In the genomic region with DNA sequence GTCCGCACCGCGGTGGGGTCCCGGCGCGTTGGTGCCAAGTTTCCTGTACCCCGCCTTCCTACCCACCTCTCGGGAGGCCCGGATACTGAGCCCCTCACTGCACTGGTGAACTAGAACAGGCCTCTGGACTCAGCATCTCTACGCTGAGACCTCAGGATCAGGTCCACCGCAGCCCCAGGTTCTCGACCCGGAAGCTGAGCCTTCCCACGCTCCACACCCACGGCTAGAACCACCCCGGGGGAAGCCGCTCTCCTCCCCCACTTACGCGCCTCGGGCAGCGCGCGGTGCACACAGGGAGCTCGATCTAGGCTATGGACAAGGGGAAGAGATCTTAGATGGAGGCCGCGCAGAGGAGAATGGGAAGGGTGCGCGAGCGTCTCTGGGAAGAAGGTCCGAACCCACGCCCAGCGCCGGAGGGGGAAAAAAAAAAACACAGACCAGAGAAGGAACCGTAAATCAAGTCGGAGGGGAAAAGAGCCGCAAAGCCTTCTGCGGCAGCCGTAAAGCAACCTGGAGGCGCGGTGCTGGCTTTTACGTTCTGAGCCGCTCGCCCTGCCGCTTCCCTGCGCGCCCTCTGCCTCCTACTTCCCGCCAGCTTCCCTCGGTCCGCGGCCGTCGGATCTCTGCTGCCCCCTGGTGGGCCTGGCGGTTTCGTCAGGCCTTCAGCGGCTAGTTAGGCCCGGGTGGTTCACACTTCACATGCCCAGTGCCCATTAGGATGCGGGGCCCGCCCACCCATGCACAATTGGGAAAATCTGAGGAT, we compare ENCODE assay signal across 8 cellular contexts. TPM values are rescaled to one million over a fixed set of nuclear protein-coding genes. Genes with fewer than 3 reads are reported as not detected.
DNase-seq lines count a peak whose midpoint lies in the region; ATAC-seq and TF ChIP-seq lines count a peak whose summit lies in the region.

A gene (minus strand): TSS at position 358 of the 763 bp plus-strand sequence. CDS start 16,636 bp downstream, outside the sequence.

- H3K4me3 Mint-ChIP-seq in CD14-positive monocyte, result peak within 1 kb of the TSS; percentile 95 to 98

- under 1% methylated on average over 58 of the region's 58 CpGs for WGBS in liver

- peak; percentile 93 to 94 for TF ChIP-seq RAD21 in liver (IDR thresholded peaks at IDR 0.05)

- peak within 1 kb of the TSS; percentile 89 to 98 (median 94) for H3K27ac Mint-ChIP-seq in CD14-positive monocyte

- no peaks in the 10 kb centered on the region for H3K36me3 ChIP-seq in liver (ENCODE audit: control insufficient read depth in 4 of 4, insufficient read depth in 3 of 4, low read depth in 1 of 4, low read length in 3 of 4)

- H3K36me3 Mint-ChIP-seq in CD14-positive monocyte, result peaks cover 4 to 14% of the 10 kb centered on the region in 2 donors

- no peaks in the 10 kb centered on the region for H3K9me3 Mint-ChIP-seq in CD14-positive monocyte

- intact Hi-C loops in CD14-positive monocyte (cut with micrococcal nuclease), result loop anchor here (5.0 to 10.0 kb wide), 4 partner anchors 37 to 385 kb away; no protein-coding TSS in a partner anchor

- peak; percentile 96 for DNase-seq in CD14-positive monocyte (ENCODE audit: low spot score)
- DNase-seq in NCI-H774 (lab: John Stamatoyannopoulos, UW), result peak; percentile 99
- DNase-seq in activated CD4-positive, alpha-beta T cell treated with anti-CD3 and anti-CD28 coated beads, Interleukin-2, amount 50 U/mL, for 48 hours, result peak; percentile 98
- peak; percentile 96 to 99 for DNase-seq in dermis microvascular lymphatic vessel endothelial cell (ENCODE audit: low read depth in 2 of 2)
- DNase-seq in stimulated activated CD4-positive, alpha-beta T cell treated with anti-CD3 and anti-CD28 coated beads, Interleukin-4, amount 100 ng/mL, for 4 hours, result peak; percentile 96 to 99

- peaks cover 34% of the 10 kb centered on the region for H3K4me1 Mint-ChIP-seq in CD14-positive monocyte

- peaks cover 3 to 17% (median 8%) of the 10 kb centered on the region in 4 donors for H3K4me1 ChIP-seq in liver (ENCODE audit: control insufficient read depth in 4 of 4, insufficient read depth in 4 of 4, low read length in 3 of 4)

- ATAC-seq in GM19372 (IDR thresholded peaks at IDR 0.05; ENCODE audit: low read depth, unreplicated experiment) (peak; percentile 80), HG03565 (IDR thresholded peaks at IDR 0.05; ENCODE audit: unreplicated experiment) (peak; percentile 69)

- H3K9me3 ChIP-seq in liver (ENCODE audit: control insufficient read depth in 4 of 4, low read length in 3 of 4), result no peaks in the 10 kb centered on the region

- H3K27ac ChIP-seq in liver (ENCODE audit: low read depth in 1 of 2, low read length in 2 of 2), result peak within 1 kb of the TSS; percentile 77 to 78

- H3K27me3 Mint-ChIP-seq in CD14-positive monocyte (ENCODE audit: low read depth in 3 of 3), result no peaks in the 10 kb centered on the region

- H3K4me3 ChIP-seq in liver (ENCODE audit: low read depth in 1 of 3, low read length in 3 of 3), result peak within 1 kb of the TSS; percentile 73 to 91 (median 79)

- peak; percentile 99 for TF ChIP-seq CTCF in CD14-positive monocyte (IDR thresholded peaks at IDR 0.05)
- TF ChIP-seq CTCF in liver (IDR thresholded peaks at IDR 0.05; ENCODE audit: low read depth, low read length, missing input control), result peak; percentile 93

- peak within 1 kb of the TSS; percentile 50 to 68 for H3K9ac ChIP-seq in liver (ENCODE audit: low read depth in 1 of 2, low read length in 2 of 2)

- no peaks in the 10 kb centered on the region for H3K27me3 ChIP-seq in liver (ENCODE audit: control insufficient read depth in 4 of 4, insufficient read depth in 4 of 4, low read length in 3 of 4)

TF ChIP-seq in liver, 16 proteins besides CTCF, POLR2A, EP300 and RAD21:
- peak; percentile 64 to 73 for TF ChIP-seq RXRA (IDR thresholded peaks at IDR 0.05)
- TF ChIP-seq HNF4A (conservative IDR thresholded peaks at IDR 0.05), result peak; percentile 66 to 68
- TF ChIP-seq, protein P1, sequence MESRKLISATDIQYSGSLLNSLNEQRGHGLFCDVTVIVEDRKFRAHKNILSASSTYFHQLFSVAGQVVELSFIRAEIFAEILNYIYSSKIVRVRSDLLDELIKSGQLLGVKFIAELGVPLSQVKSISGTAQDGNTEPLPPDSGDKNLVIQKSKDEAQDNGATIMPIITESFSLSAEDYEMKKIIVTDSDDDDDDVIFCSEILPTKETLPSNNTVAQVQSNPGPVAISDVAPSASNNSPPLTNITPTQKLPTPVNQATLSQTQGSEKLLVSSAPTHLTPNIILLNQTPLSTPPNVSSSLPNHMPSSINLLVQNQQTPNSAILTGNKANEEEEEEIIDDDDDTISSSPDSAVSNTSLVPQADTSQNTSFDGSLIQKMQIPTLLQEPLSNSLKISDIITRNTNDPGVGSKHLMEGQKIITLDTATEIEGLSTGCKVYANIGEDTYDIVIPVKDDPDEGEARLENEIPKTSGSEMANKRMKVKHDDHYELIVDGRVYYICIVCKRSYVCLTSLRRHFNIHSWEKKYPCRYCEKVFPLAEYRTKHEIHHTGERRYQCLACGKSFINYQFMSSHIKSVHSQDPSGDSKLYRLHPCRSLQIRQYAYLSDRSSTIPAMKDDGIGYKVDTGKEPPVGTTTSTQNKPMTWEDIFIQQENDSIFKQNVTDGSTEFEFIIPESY (IDR thresholded peaks at IDR 0.05), result peak; percentile 97
- TF ChIP-seq EGR1 (IDR thresholded peaks at IDR 0.05; ENCODE audit: low read depth in 2 of 2), result peak; percentile 56 to 80
- TF ChIP-seq, protein P2, sequence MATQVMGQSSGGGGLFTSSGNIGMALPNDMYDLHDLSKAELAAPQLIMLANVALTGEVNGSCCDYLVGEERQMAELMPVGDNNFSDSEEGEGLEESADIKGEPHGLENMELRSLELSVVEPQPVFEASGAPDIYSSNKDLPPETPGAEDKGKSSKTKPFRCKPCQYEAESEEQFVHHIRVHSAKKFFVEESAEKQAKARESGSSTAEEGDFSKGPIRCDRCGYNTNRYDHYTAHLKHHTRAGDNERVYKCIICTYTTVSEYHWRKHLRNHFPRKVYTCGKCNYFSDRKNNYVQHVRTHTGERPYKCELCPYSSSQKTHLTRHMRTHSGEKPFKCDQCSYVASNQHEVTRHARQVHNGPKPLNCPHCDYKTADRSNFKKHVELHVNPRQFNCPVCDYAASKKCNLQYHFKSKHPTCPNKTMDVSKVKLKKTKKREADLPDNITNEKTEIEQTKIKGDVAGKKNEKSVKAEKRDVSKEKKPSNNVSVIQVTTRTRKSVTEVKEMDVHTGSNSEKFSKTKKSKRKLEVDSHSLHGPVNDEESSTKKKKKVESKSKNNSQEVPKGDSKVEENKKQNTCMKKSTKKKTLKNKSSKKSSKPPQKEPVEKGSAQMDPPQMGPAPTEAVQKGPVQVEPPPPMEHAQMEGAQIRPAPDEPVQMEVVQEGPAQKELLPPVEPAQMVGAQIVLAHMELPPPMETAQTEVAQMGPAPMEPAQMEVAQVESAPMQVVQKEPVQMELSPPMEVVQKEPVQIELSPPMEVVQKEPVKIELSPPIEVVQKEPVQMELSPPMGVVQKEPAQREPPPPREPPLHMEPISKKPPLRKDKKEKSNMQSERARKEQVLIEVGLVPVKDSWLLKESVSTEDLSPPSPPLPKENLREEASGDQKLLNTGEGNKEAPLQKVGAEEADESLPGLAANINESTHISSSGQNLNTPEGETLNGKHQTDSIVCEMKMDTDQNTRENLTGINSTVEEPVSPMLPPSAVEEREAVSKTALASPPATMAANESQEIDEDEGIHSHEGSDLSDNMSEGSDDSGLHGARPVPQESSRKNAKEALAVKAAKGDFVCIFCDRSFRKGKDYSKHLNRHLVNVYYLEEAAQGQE (IDR thresholded peaks at IDR 0.05), result peak; percentile 84
- TF ChIP-seq FOXA1 (IDR thresholded peaks at IDR 0.05), result peak; percentile 78
- no peak for TF ChIP-seq HNF4G (IDR thresholded peaks at IDR 0.05)
- no peak for TF ChIP-seq FOXA2 (IDR thresholded peaks at IDR 0.05)
- TF ChIP-seq SP1 (IDR thresholded peaks at IDR 0.05), result peak; percentile 87
- peak; percentile 96 for TF ChIP-seq TAF1 (conservative IDR thresholded peaks at IDR 0.05)
- no peak for TF ChIP-seq NR2F2 (IDR thresholded peaks at IDR 0.05)
- TF ChIP-seq, protein P3, sequence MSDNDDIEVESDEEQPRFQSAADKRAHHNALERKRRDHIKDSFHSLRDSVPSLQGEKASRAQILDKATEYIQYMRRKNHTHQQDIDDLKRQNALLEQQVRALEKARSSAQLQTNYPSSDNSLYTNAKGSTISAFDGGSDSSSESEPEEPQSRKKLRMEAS (IDR thresholded peaks at IDR 0.05), result peak; percentile 95
- TF ChIP-seq YY1 (IDR thresholded peaks at IDR 0.05), result peak; percentile 96
- peak in 1 of 2 donors; percentile 86 for TF ChIP-seq GABPA (IDR thresholded peaks at IDR 0.05 in 1 of 2, conservative IDR thresholded peaks at IDR 0.05 in 1 of 2)
- peak in 1 of 2 donors; percentile 75 for TF ChIP-seq JUND (IDR thresholded peaks at IDR 0.05)
- TF ChIP-seq, protein P4, sequence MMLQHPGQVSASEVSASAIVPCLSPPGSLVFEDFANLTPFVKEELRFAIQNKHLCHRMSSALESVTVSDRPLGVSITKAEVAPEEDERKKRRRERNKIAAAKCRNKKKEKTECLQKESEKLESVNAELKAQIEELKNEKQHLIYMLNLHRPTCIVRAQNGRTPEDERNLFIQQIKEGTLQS (IDR thresholded peaks at IDR 0.05), result peak; percentile 73

RNA-seq across cellular contexts. Expression of the gene that starts here (rescaled TPM):
- polyA plus RNA-seq in CD14-positive monocyte, result 1 to 10 TPM in 1 of 2 donors, under 1 TPM in 1; 0.79 to 1.1 TPM
- 4.2 and 7.5 TPM in 2 replicates for total RNA-seq in dermis microvascular lymphatic vessel endothelial cell
- total RNA-seq in liver, result 10 to 100 TPM in 1 of 2 donors, 1 to 10 TPM in 1; 9.3 to 14.2 TPM
- 1 to 10 TPM; 3.7 to 4.0 TPM for polyA plus RNA-seq in liver

Comparison
In these comparisons a context has a peak if more than half of its experiments do, and no peak if none do; other contexts are left out.
1. Peak in every context shown above with its lines: DNase-seq, ATAC-seq, H3K4me3 ChIP-seq and H3K27ac ChIP-seq.